Comparison of ENCODE assay signal across 11 cellular contexts in genomic region chr6:160355001-160355400, GRCh38. TPM values are rescaled to one million over a fixed set of nuclear protein-coding genes. Genes with fewer than 3 reads are reported as not detected.
DNase-seq lines count a peak whose midpoint lies in the region; ATAC-seq and TF ChIP-seq lines count a peak whose summit lies in the region.
"Had no signal": no experiment of that assay in that cellular context is flagged by ENCODE, and none has a peak within 500 bp of the region (broad histone marks: within the 10 kb centered on the region; RNA-seq: fewer than 3 reads in every experiment).

No MANE protein-coding gene starts in this region.

- H3K4me1 Mint-ChIP-seq in activated CD8-positive, alpha-beta T cell treated with anti-CD3 and anti-CD28 coated beads for 36 hours (ENCODE audit: low read depth): no peaks in the 10 kb centered on the region
- H3K4me1 Mint-ChIP-seq in activated CD8-positive, alpha-beta T cell treated with anti-CD3 and anti-CD28 coated beads, Interleukin-2, amount 10 ng/mL, durations not matched to agents 7 days and 5 days (ENCODE audit: low read depth): no peaks in the 10 kb centered on the region

- TF ChIP-seq CTCF in activated CD8-positive, alpha-beta T cell treated with anti-CD3 and anti-CD28 coated beads for 36 hours (IDR thresholded peaks at IDR 0.05): no peak
- no peak for TF ChIP-seq CTCF in fibroblast of the aortic adventitia (IDR thresholded peaks at IDR 0.05; ENCODE audit: insufficient read depth, low read length)

- intact Hi-C loops in activated CD8-positive, alpha-beta T cell treated with anti-CD3 and anti-CD28 coated beads for 36 hours (cut with micrococcal nuclease): no loop called here

- CTCF ChIA-PET in activated CD8-positive, alpha-beta T cell treated with anti-CD3 and anti-CD28 coated beads for 36 hours (lab: Charles Lee): no interaction called here
- CTCF ChIA-PET in activated CD8-positive, alpha-beta T cell treated with anti-CD3 and anti-CD28 coated beads, Interleukin-2, amount 10 ng/mL, durations not matched to agents 7 days and 5 days (lab: Charles Lee): no interaction called here

- peak; percentile 18 for DNase-seq in activated CD8-positive, alpha-beta T cell treated with anti-CD3 and anti-CD28 coated beads for 36 hours
- DNase-seq in activated CD8-positive, alpha-beta T cell treated with anti-CD3 and anti-CD28 coated beads, Interleukin-2, amount 10 ng/mL, durations not matched to agents 7 days and 5 days: no peak
- DNase-seq in RKO (ENCODE audit: low spot score) (peak; percentile 67), fibroblast of the aortic adventitia (ENCODE audit: low read depth) (peak; percentile 35), GOT3 (lab: John Stamatoyannopoulos, UW) (no peak), islet precursor cell (no peak), NCI-H1694 treated with DMSO at 0.1 percent for 48 hours (lab: John Stamatoyannopoulos, UW) (no peak)
- DNase-seq in stimulated activated naive CD8-positive, alpha-beta T cell treated with anti-CD3 and anti-CD28 coated beads, Interleukin-15, Interleukin-2, amounts not matched to agents 100 U/mL and 50 U/mL, for 24 hours: no peak
- DNase-seq: head of caudate nucleus, WERI-Rb-1 had no signal

- POLR2A ChIA-PET in activated CD8-positive, alpha-beta T cell treated with anti-CD3 and anti-CD28 coated beads for 36 hours (lab: Charles Lee): no interaction called here
- POLR2A ChIA-PET in activated CD8-positive, alpha-beta T cell treated with anti-CD3 and anti-CD28 coated beads, Interleukin-2, amount 10 ng/mL, durations not matched to agents 7 days and 5 days (lab: Charles Lee): no interaction called here

- no peak for ATAC-seq in activated CD8-positive, alpha-beta T cell treated with anti-CD3 and anti-CD28 coated beads for 36 hours
- no peak for ATAC-seq in activated CD8-positive, alpha-beta T cell treated with anti-CD3 and anti-CD28 coated beads, Interleukin-2, amount 10 ng/mL, durations not matched to agents 7 days and 5 days
- peak; percentile 36 for ATAC-seq in stimulated activated naive CD8-positive, alpha-beta T cell treated with anti-CD3 and anti-CD28 coated beads, Interleukin-15, Interleukin-2, amounts not matched to agents 100 U/mL and 50 U/mL, for 24 hours
- ATAC-seq: Right ventricle myocardium inferior had no signal

- no peak overlapping the region for H3K4me3 Mint-ChIP-seq in activated CD8-positive, alpha-beta T cell treated with anti-CD3 and anti-CD28 coated beads for 36 hours
- H3K4me3 Mint-ChIP-seq in activated CD8-positive, alpha-beta T cell treated with anti-CD3 and anti-CD28 coated beads, Interleukin-2, amount 10 ng/mL, durations not matched to agents 7 days and 5 days: no peak overlapping the region

- no peak overlapping the region for H3K27ac Mint-ChIP-seq in activated CD8-positive, alpha-beta T cell treated with anti-CD3 and anti-CD28 coated beads for 36 hours
- no peak overlapping the region for H3K27ac Mint-ChIP-seq in activated CD8-positive, alpha-beta T cell treated with anti-CD3 and anti-CD28 coated beads, Interleukin-2, amount 10 ng/mL, durations not matched to agents 7 days and 5 days

- no peaks in the 10 kb centered on the region for H3K36me3 Mint-ChIP-seq in activated CD8-positive, alpha-beta T cell treated with anti-CD3 and anti-CD28 coated beads for 36 hours (ENCODE audit: low read depth)
- no peaks in the 10 kb centered on the region for H3K36me3 Mint-ChIP-seq in activated CD8-positive, alpha-beta T cell treated with anti-CD3 and anti-CD28 coated beads, Interleukin-2, amount 10 ng/mL, durations not matched to agents 7 days and 5 days (ENCODE audit: low read depth)

- H3K27me3 Mint-ChIP-seq in activated CD8-positive, alpha-beta T cell treated with anti-CD3 and anti-CD28 coated beads for 36 hours: peaks cover 16% of the 10 kb centered on the region
- H3K27me3 Mint-ChIP-seq in activated CD8-positive, alpha-beta T cell treated with anti-CD3 and anti-CD28 coated beads, Interleukin-2, amount 10 ng/mL, durations not matched to agents 7 days and 5 days (ENCODE audit: low read depth): peaks cover 29% of the 10 kb centered on the region

- H3K9me3 Mint-ChIP-seq in activated CD8-positive, alpha-beta T cell treated with anti-CD3 and anti-CD28 coated beads for 36 hours: no peaks in the 10 kb centered on the region
- H3K9me3 Mint-ChIP-seq in activated CD8-positive, alpha-beta T cell treated with anti-CD3 and anti-CD28 coated beads, Interleukin-2, amount 10 ng/mL, durations not matched to agents 7 days and 5 days (ENCODE audit: insufficient read depth): no peaks in the 10 kb centered on the region

- no peak overlapping the region for H3K4me3 ChIP-seq in fibroblast of the aortic adventitia (ENCODE audit: low read depth, low read length)

RNA-seq across cellular contexts. Expression of gene SLC22A3, which starts 6.8 kb away (rescaled TPM):
- total RNA-seq in activated CD8-positive, alpha-beta T cell treated with anti-CD3 and anti-CD28 coated beads for 36 hours: not detected
- total RNA-seq in activated CD8-positive, alpha-beta T cell treated with anti-CD3 and anti-CD28 coated beads, Interleukin-2, amount 10 ng/mL, durations not matched to agents 7 days and 5 days: not detected
- total RNA-seq in fibroblast of the aortic adventitia (ENCODE audit: low replicate concordance): 0.72 and 1.5 TPM in 2 replicates

Comparison
In these comparisons a context has a peak if more than half of its experiments do, and no peak if none do; other contexts are left out.
1. DNase-seq: peak in activated CD8-positive, alpha-beta T cell treated with anti-CD3 and anti-CD28 coated beads for 36 hours (single experiment), RKO (single experiment) and fibroblast of the aortic adventitia (single experiment); none in activated CD8-positive, alpha-beta T cell treated with anti-CD3 and anti-CD28 coated beads, Interleukin-2, amount 10 ng/mL, durations not matched to agents 7 days and 5 days (single experiment), stimulated activated naive CD8-positive, alpha-beta T cell treated with anti-CD3 and anti-CD28 coated beads, Interleukin-15, Interleukin-2, amounts not matched to agents 100 U/mL and 50 U/mL, for 24 hours (single experiment), GOT3 (single experiment), islet precursor cell (single experiment) and NCI-H1694 treated with DMSO at 0.1 percent for 48 hours (single experiment).